ENCODE assay signal across 8 cellular contexts in genomic region chr17:18363021-18363941, GRCh38. TPM values are rescaled to one million over a fixed set of nuclear protein-coding genes. Genes with fewer than 3 reads are reported as not detected.
DNase-seq lines count a peak whose midpoint lies in the region; ATAC-seq and TF ChIP-seq lines count a peak whose summit lies in the region.

TSS of gene SHMT1 (minus strand) at chr17:18363550. CDS start at chr17:18355981, 7,569 bp downstream.

- ATAC-seq in stimulated activated naive CD8-positive, alpha-beta T cell treated with anti-CD3 and anti-CD28 coated beads, Interleukin-15, amount 100 ng/mL, for 72 hours = peak; percentile 100

- in situ Hi-C loops in G401 (cut with HindIII; ENCODE audit: low sequenced_read_pairs) = no loop called here

- H3K27me3 Mint-ChIP-seq in stimulated activated naive CD8-positive, alpha-beta T cell treated with anti-CD3 and anti-CD28 coated beads, Interleukin-15, amount 100 ng/mL, for 72 hours = no peaks in the 10 kb centered on the region

- no peaks in the 10 kb centered on the region for H3K9me2 ChIP-seq in neural cell (ENCODE audit: insufficient read depth, low read length)

- no peak for TF ChIP-seq CTCF in neural cell (IDR thresholded peaks at IDR 0.05; ENCODE audit: poor library complexity, severe bottlenecking)

- peaks cover 26% of the 10 kb centered on the region for H3K4me1 Mint-ChIP-seq in stimulated activated naive CD8-positive, alpha-beta T cell treated with anti-CD3 and anti-CD28 coated beads, Interleukin-15, amount 100 ng/mL, for 72 hours

- H2AFZ ChIP-seq in neural cell (ENCODE audit: low read depth, low read length) = peak within 1 kb of the TSS; percentile 85

- no peaks in the 10 kb centered on the region for H3K79me2 ChIP-seq in neural cell (replicated peaks; ENCODE audit: insufficient read depth, low read length)

- TF ChIP-seq EP300 in neural cell (conservative IDR thresholded peaks at IDR 0.05; ENCODE audit: poor library complexity, severe bottlenecking) = peak; percentile 37

- H3K9me3 Mint-ChIP-seq in stimulated activated naive CD8-positive, alpha-beta T cell treated with anti-CD3 and anti-CD28 coated beads, Interleukin-15, amount 100 ng/mL, for 72 hours = no peaks in the 10 kb centered on the region

- peak; percentile 63 for TF ChIP-seq RAD21 in neural cell (conservative IDR thresholded peaks at IDR 0.05)

- H3F3A ChIP-seq in neural cell (ENCODE audit: insufficient read depth, low read length, poor library complexity, severe bottlenecking) = no peaks in the 10 kb centered on the region

- H3K27ac Mint-ChIP-seq in stimulated activated naive CD8-positive, alpha-beta T cell treated with anti-CD3 and anti-CD28 coated beads, Interleukin-15, amount 100 ng/mL, for 72 hours = peak within 1 kb of the TSS; percentile 93 to 97

- H3K27me3 ChIP-seq in H7 (ENCODE audit: control insufficient read depth, insufficient read depth, low read length) (no peaks in the 10 kb centered on the region), neural cell (ENCODE audit: insufficient read depth, low read depth, low read length) (no peaks in the 10 kb centered on the region)

- DNase-seq in G401 (ENCODE audit: low spot score) = peak; percentile 97
- peak; percentile 99 for DNase-seq in H7
- DNase-seq in M059J (ENCODE audit: low read depth) = peak; percentile 94
- DNase-seq in SHP77 treated with DMSO at 0.1 percent for 48 hours (lab: John Stamatoyannopoulos, UW) = peak; percentile 93
- DNase-seq in activated gamma-delta T cell (lab: John Stamatoyannopoulos, UW) = peak; percentile 90
- peak; percentile 67 for DNase-seq in fibroblast of the conjunctiva (ENCODE audit: low read depth)
- peak; percentile 90 to 94 for DNase-seq in stimulated activated naive CD8-positive, alpha-beta T cell treated with anti-CD3 and anti-CD28 coated beads, Interleukin-15, amount 100 ng/mL, for 72 hours

- peak within 1 kb of the TSS; percentile 62 for H3K9ac ChIP-seq in neural cell (ENCODE audit: low read length)

- peak within 1 kb of the TSS; percentile 90 for H3K4me3 ChIP-seq in H7 (ENCODE audit: insufficient read depth, low read depth, low read length)
- peak within 1 kb of the TSS; percentile 96 for H3K4me3 ChIP-seq in neural cell (ENCODE audit: low read length)

- H3K36me3 ChIP-seq in H7 (replicated peaks; ENCODE audit: control insufficient read depth, insufficient read depth, low read length) (peaks cover 1% of the 10 kb centered on the region; the same call in 1 of the 2 replicates), neural cell (ENCODE audit: insufficient read depth, low read length) (no peaks in the 10 kb centered on the region)

- peak within 1 kb of the TSS; percentile 93 to 97 for H3K4me3 Mint-ChIP-seq in stimulated activated naive CD8-positive, alpha-beta T cell treated with anti-CD3 and anti-CD28 coated beads, Interleukin-15, amount 100 ng/mL, for 72 hours

- H3K4me2 ChIP-seq in neural cell (ENCODE audit: low read length) = peak within 1 kb of the TSS; percentile 65

- no peaks in the 10 kb centered on the region for H4K20me1 ChIP-seq in neural cell (ENCODE audit: insufficient read depth)

- no peak within 1 kb of the TSS for H3K27ac ChIP-seq in neural cell (ENCODE audit: low read length)

- no peaks in the 10 kb centered on the region for H3K9me3 ChIP-seq in neural cell (ENCODE audit: low read length)

TF ChIP-seq in neural cell, 6 proteins besides CTCF, POLR2A, EP300 and RAD21:
- TF ChIP-seq SMC3 (conservative IDR thresholded peaks at IDR 0.05; ENCODE audit: poor library complexity) (peak; percentile 55), POLR2AphosphoS5 (IDR thresholded peaks at IDR 0.05) (peak; percentile 41), REST (IDR thresholded peaks at IDR 0.05; ENCODE audit: borderline replicate concordance) (peak; percentile 10), EZH2 (IDR thresholded peaks at IDR 0.05; ENCODE audit: borderline replicate concordance, insufficient read depth, low read length, poor library complexity, severe bottlenecking) (no peak), MXI1 (conservative IDR thresholded peaks at IDR 0.05; ENCODE audit: poor library complexity, severe bottlenecking) (peak; percentile 81)
TF ChIP-seq in neural cell: peak in this region for 4.

RNA-seq across cellular contexts. Expression of gene SHMT1, which starts in this region (rescaled TPM):
- 71.6 and 81.5 TPM in 2 replicates for total RNA-seq in G401 (2014; rRNA removed; shearing (Covaris generic))
- total RNA-seq in H7 (2014; rRNA removed; shearing (Covaris generic)) = 76.3 and 85.7 TPM in 2 replicates
- 43.2 and 50.8 TPM in 2 replicates for total RNA-seq in M059J (2014; rRNA removed; shearing (Covaris generic))
- polyA plus RNA-seq in neural cell = 4.5 and 5.8 TPM in 2 replicates
- polyA minus RNA-seq in neural cell = 3.4 and 5.1 TPM in 2 replicates
